Comparison of ENCODE assay signal across 14 cellular contexts in genomic region chr21:44064852-44065403, GRCh38. TPM values are rescaled to one million over a fixed set of nuclear protein-coding genes. Genes with fewer than 3 reads are reported as not detected.
DNase-seq lines count a peak whose midpoint lies in the region; ATAC-seq lines count a peak whose summit lies in the region.
"Had no signal": no experiment of that assay in that cellular context is flagged by ENCODE, and none has a peak within 500 bp of the region (broad histone marks: within the 10 kb centered on the region; RNA-seq: fewer than 3 reads in every experiment).

No MANE protein-coding gene starts in this region.

- H3K9me3 ChIP-seq in thymus (ENCODE audit: control insufficient read depth) (no peaks in the 10 kb centered on the region), SJCRH30 (replicated peaks) (no peaks in the 10 kb centered on the region)
- H3K9me3 ChIP-seq: gastroesophageal sphincter had no signal

- no peaks in the 10 kb centered on the region for H3K9me3 Mint-ChIP-seq in activated naive CD4-positive, alpha-beta T cell treated with anti-CD3 and anti-CD28 coated beads, Interleukin-2, amount 10 ng/mL, durations not matched to agents 7 days and 5 days
- no peaks in the 10 kb centered on the region for H3K9me3 Mint-ChIP-seq in activated CD8-positive, alpha-beta T cell treated with anti-CD3 and anti-CD28 coated beads, Interleukin-2, amount 10 ng/mL, durations not matched to agents 7 days and 5 days (ENCODE audit: insufficient read depth)
- H3K9me3 Mint-ChIP-seq in immature natural killer cell: no peaks in the 10 kb centered on the region

- H3K27me3 ChIP-seq in thymus (ENCODE audit: control insufficient read depth, insufficient read depth): no peaks in the 10 kb centered on the region
- H3K27me3 ChIP-seq in SJCRH30: no peaks in the 10 kb centered on the region
- H3K27me3 ChIP-seq: cardiac muscle cell, gastroesophageal sphincter had no signal

- no peak for DNase-seq in activated naive CD4-positive, alpha-beta T cell treated with anti-CD3 and anti-CD28 coated beads, Interleukin-2, amount 10 ng/mL, durations not matched to agents 7 days and 5 days
- no peak for DNase-seq in activated naive CD4-positive, alpha-beta T cell (lab: John Stamatoyannopoulos, UW)
- DNase-seq in activated CD8-positive, alpha-beta T cell treated with anti-CD3 and anti-CD28 coated beads, Interleukin-2, amount 10 ng/mL, durations not matched to agents 7 days and 5 days: no peak
- no peak for DNase-seq in immature natural killer cell
- no peak for DNase-seq in SJCRH30
- DNase-seq in dedifferentiated amniotic fluid mesenchymal stem cell (ENCODE audit: extremely low spot score): no peak
- DNase-seq in NCI-H146 (lab: John Stamatoyannopoulos, UW): no peak
- DNase-seq: mesendoderm, NCI-H524, WERI-Rb-1 had no signal

- WGBS in thymus: 97% methylated on average over 13 of the region's 13 CpGs

- H3K36me3 ChIP-seq in thymus (ENCODE audit: control insufficient read depth, insufficient read depth) (peaks cover 60% of the 10 kb centered on the region), SJCRH30 (peaks cover 25% of the 10 kb centered on the region)

- peak overlapping the region; percentile 95 for H3K27ac Mint-ChIP-seq in activated naive CD4-positive, alpha-beta T cell treated with anti-CD3 and anti-CD28 coated beads, Interleukin-2, amount 10 ng/mL, durations not matched to agents 7 days and 5 days
- H3K27ac Mint-ChIP-seq in activated CD8-positive, alpha-beta T cell treated with anti-CD3 and anti-CD28 coated beads, Interleukin-2, amount 10 ng/mL, durations not matched to agents 7 days and 5 days: peak overlapping the region; percentile 99
- H3K27ac Mint-ChIP-seq in immature natural killer cell: peak overlapping the region; percentile 99 to 100 (median 100)

- ATAC-seq in activated CD8-positive, alpha-beta T cell treated with anti-CD3 and anti-CD28 coated beads, Interleukin-2, amount 10 ng/mL, durations not matched to agents 7 days and 5 days: no peak
- ATAC-seq: gastroesophageal sphincter had no signal

- no peaks in the 10 kb centered on the region for H3K27me3 Mint-ChIP-seq in activated naive CD4-positive, alpha-beta T cell treated with anti-CD3 and anti-CD28 coated beads, Interleukin-2, amount 10 ng/mL, durations not matched to agents 7 days and 5 days
- H3K27me3 Mint-ChIP-seq in activated CD8-positive, alpha-beta T cell treated with anti-CD3 and anti-CD28 coated beads, Interleukin-2, amount 10 ng/mL, durations not matched to agents 7 days and 5 days (ENCODE audit: low read depth): no peaks in the 10 kb centered on the region
- peaks cover 20 to 29% (median 20%) of the 10 kb centered on the region in 3 donors for H3K27me3 Mint-ChIP-seq in immature natural killer cell (ENCODE audit: low read depth in 3 of 3)

- H3K4me3 Mint-ChIP-seq in activated naive CD4-positive, alpha-beta T cell treated with anti-CD3 and anti-CD28 coated beads, Interleukin-2, amount 10 ng/mL, durations not matched to agents 7 days and 5 days: peak overlapping the region; percentile 65
- peak overlapping the region; percentile 70 for H3K4me3 Mint-ChIP-seq in activated CD8-positive, alpha-beta T cell treated with anti-CD3 and anti-CD28 coated beads, Interleukin-2, amount 10 ng/mL, durations not matched to agents 7 days and 5 days
- peak overlapping the region; percentile 75 to 93 (median 86) for H3K4me3 Mint-ChIP-seq in immature natural killer cell

- H3K4me3 ChIP-seq in thymus (ENCODE audit: low read length): no peak overlapping the region
- H3K4me3 ChIP-seq in SJCRH30: no peak overlapping the region
- H3K4me3 ChIP-seq: cardiac muscle cell, gastroesophageal sphincter had no signal

- CTCF ChIA-PET in activated naive CD4-positive, alpha-beta T cell treated with anti-CD3 and anti-CD28 coated beads, Interleukin-2, amount 10 ng/mL, durations not matched to agents 7 days and 5 days (lab: Charles Lee): interaction anchor here (1.1 kb wide), 1 partner anchor 11 kb away, joined by 3 read pairs; no protein-coding TSS in a partner anchor
- CTCF ChIA-PET in activated CD8-positive, alpha-beta T cell treated with anti-CD3 and anti-CD28 coated beads, Interleukin-2, amount 10 ng/mL, durations not matched to agents 7 days and 5 days (lab: Charles Lee): interaction anchor here (1.0 to 1.1 kb wide), 3 partner anchors 18 to 49 kb away, joined by 3 read pairs; no protein-coding TSS in a partner anchor

- peaks cover 44% of the 10 kb centered on the region for H3K36me3 Mint-ChIP-seq in activated naive CD4-positive, alpha-beta T cell treated with anti-CD3 and anti-CD28 coated beads, Interleukin-2, amount 10 ng/mL, durations not matched to agents 7 days and 5 days
- H3K36me3 Mint-ChIP-seq in activated CD8-positive, alpha-beta T cell treated with anti-CD3 and anti-CD28 coated beads, Interleukin-2, amount 10 ng/mL, durations not matched to agents 7 days and 5 days (ENCODE audit: low read depth): peaks cover 58% of the 10 kb centered on the region
- H3K36me3 Mint-ChIP-seq in immature natural killer cell: peaks cover 38 to 59% (median 50%) of the 10 kb centered on the region in 3 donors

- H3K4me1 ChIP-seq in thymus (ENCODE audit: control insufficient read depth, insufficient read depth, low read length) (peaks cover 12% of the 10 kb centered on the region), SJCRH30 (no peaks in the 10 kb centered on the region)
- H3K4me1 ChIP-seq: gastroesophageal sphincter had no signal

- peak overlapping the region; percentile 81 for H3K27ac ChIP-seq in thymus (ENCODE audit: low read depth)
- no peak overlapping the region for H3K27ac ChIP-seq in SJCRH30
- H3K27ac ChIP-seq: cardiac muscle cell, gastroesophageal sphincter, KMS-11, WERI-Rb-1 had no signal

- POLR2A ChIA-PET in activated CD8-positive, alpha-beta T cell treated with anti-CD3 and anti-CD28 coated beads, Interleukin-2, amount 10 ng/mL, durations not matched to agents 7 days and 5 days (lab: Charles Lee): interaction anchor here (1.0 to 3.8 kb wide), 5 partner anchors 8 to 51 kb away, joined by 3 to 37 read pairs (median 5); no protein-coding TSS in a partner anchor

- H3K4me1 Mint-ChIP-seq in activated naive CD4-positive, alpha-beta T cell treated with anti-CD3 and anti-CD28 coated beads, Interleukin-2, amount 10 ng/mL, durations not matched to agents 7 days and 5 days: peaks cover 34% of the 10 kb centered on the region
- H3K4me1 Mint-ChIP-seq in activated CD8-positive, alpha-beta T cell treated with anti-CD3 and anti-CD28 coated beads, Interleukin-2, amount 10 ng/mL, durations not matched to agents 7 days and 5 days (ENCODE audit: low read depth): peaks cover 47% of the 10 kb centered on the region
- peaks cover 62 to 70% of the 10 kb centered on the region in 2 donors for H3K4me1 Mint-ChIP-seq in immature natural killer cell

RNA-seq across cellular contexts. Expression of gene PWP2, which starts 42.3 kb away (rescaled TPM):
- total RNA-seq in activated CD8-positive, alpha-beta T cell treated with anti-CD3 and anti-CD28 coated beads, Interleukin-2, amount 10 ng/mL, durations not matched to agents 7 days and 5 days: 1 to 10 TPM; 2.9 to 8.0 TPM
- polyA plus RNA-seq in immature natural killer cell: 10 to 100 TPM in 1 of 3 donors, 1 to 10 TPM in 1, under 1 TPM in 1; 0.63 to 23.8 (median 7.4) TPM
- 12.7 TPM for polyA plus RNA-seq in thymus
- 1.1 and 1.4 TPM in 2 replicates for total RNA-seq in SJCRH30 (2014; rRNA removed; shearing (Covaris generic))

RNA-seq across cellular contexts. Expression of gene TRAPPC10, which starts 52.8 kb away (rescaled TPM):
- total RNA-seq in activated CD8-positive, alpha-beta T cell treated with anti-CD3 and anti-CD28 coated beads, Interleukin-2, amount 10 ng/mL, durations not matched to agents 7 days and 5 days: 10 to 100 TPM; 72.2 to 82.7 TPM
- polyA plus RNA-seq in immature natural killer cell (10 to 100 TPM; 42.0 to 74.7 (median 43.2) TPM), thymus (14.0 TPM)
- 24.6 and 31.0 TPM in 2 replicates for total RNA-seq in SJCRH30 (2014; rRNA removed; shearing (Covaris generic))
